Comparison of ENCODE assay signal across 8 cellular contexts in genomic region chr11:6357222-6357621, GRCh38. TPM values are rescaled to one million over a fixed set of nuclear protein-coding genes. Genes with fewer than 3 reads are reported as not detected.
A peak's percentile ranks its signal among the peaks of the same experiment; 100 is the strongest.
DNase-seq lines count a peak whose midpoint lies in the region; ATAC-seq and TF ChIP-seq lines count a peak whose summit lies in the region.

No MANE protein-coding gene starts in this region.

- CTCF ChIA-PET in A673 (lab: Charles Lee): no interaction called here

- intact Hi-C loops in A673 (cut with micrococcal nuclease; ENCODE audit: unreplicated experiment): loop anchor here (10.0 kb wide), 1 partner anchor 362 kb away; no protein-coding TSS in a partner anchor

- ATAC-seq in GM18511 (IDR thresholded peaks at IDR 0.05; ENCODE audit: unreplicated experiment): no peak

- POLR2A ChIA-PET in A673 (lab: Charles Lee; ENCODE audit: low non-redundant PET): interaction anchor here (0.5 kb wide), 1 partner anchor 264 kb away, joined by 3 read pairs; no protein-coding TSS in a partner anchor

- H3K27me3 ChIP-seq in A673 (replicated peaks; ENCODE audit: insufficient read depth, low read depth, low read length, poor library complexity) (no peaks in the 10 kb centered on the region), brain microvascular endothelial cell (replicated peaks) (no peaks in the 10 kb centered on the region)
- no peaks in the 10 kb centered on the region for H3K27me3 ChIP-seq in effector memory CD4-positive, alpha-beta T cell (replicated peaks; ENCODE audit: control insufficient read depth, insufficient read depth, low read length, poor library complexity, severe bottlenecking)

- peaks cover 6% of the 10 kb centered on the region for H3K4me1 ChIP-seq in A673 (ENCODE audit: insufficient read depth, low read length, poor library complexity, severe bottlenecking)
- no peaks in the 10 kb centered on the region for H3K4me1 ChIP-seq in effector memory CD4-positive, alpha-beta T cell (ENCODE audit: control insufficient read depth, insufficient read depth, low read length, poor library complexity, severe bottlenecking)

- H3K36me3 ChIP-seq in A673 (ENCODE audit: insufficient read depth, low read length, poor library complexity, severe bottlenecking): no peaks in the 10 kb centered on the region
- H3K36me3 ChIP-seq in brain microvascular endothelial cell (replicated peaks): no peaks in the 10 kb centered on the region
- no peaks in the 10 kb centered on the region for H3K36me3 ChIP-seq in effector memory CD4-positive, alpha-beta T cell (ENCODE audit: control insufficient read depth, insufficient read depth, low read length)

- H3K27ac ChIP-seq in A673 (ENCODE audit: low read depth, low read length, poor library complexity, severe bottlenecking) (no peak overlapping the region), brain microvascular endothelial cell (peak overlapping the region; percentile 0)
- H3K27ac ChIP-seq in effector memory CD4-positive, alpha-beta T cell (ENCODE audit: insufficient read depth, low read length, poor library complexity, severe bottlenecking): no peak overlapping the region

- no TSS peak for BruUV-seq in A673 (replicated peaks; lab: Mats Ljungman, UMichigan)

- in situ Hi-C loops in brain microvascular endothelial cell (cut with HindIII; ENCODE audit: low pct_ligation_motif_present, low sequenced_read_pairs): no loop called here

- H3K4me3 ChIP-seq in A673 (ENCODE audit: low read depth, low read length, poor library complexity, severe bottlenecking) (no peak overlapping the region), brain microvascular endothelial cell (ENCODE audit: low read depth, low read length) (no peak overlapping the region)
- no peak overlapping the region for H3K4me3 ChIP-seq in effector memory CD4-positive, alpha-beta T cell (ENCODE audit: insufficient read depth, low read depth, low read length, poor library complexity, severe bottlenecking)

- DNase-seq in A673 (ENCODE audit: low spot score): peak; percentile 76
- peak; percentile 31 for DNase-seq in HS-27A (ENCODE audit: low read depth)
- peak; percentile 92 for DNase-seq in brain microvascular endothelial cell
- DNase-seq in middle frontal gyrus (ENCODE audit: extremely low spot score, low spot score): peak; percentile 53
- no peak for DNase-seq in effector memory CD4-positive, alpha-beta T cell
- DNase-seq in GM19238 (ENCODE audit: insufficient read length, low spot score): no peak
- DNase-seq in SKM-1 (lab: John Stamatoyannopoulos, UW; ENCODE audit: unreplicated experiment): no peak

- H3K9me3 ChIP-seq in A673 (ENCODE audit: low read depth, low read length, poor library complexity, severe bottlenecking): no peaks in the 10 kb centered on the region
- H3K9me3 ChIP-seq in effector memory CD4-positive, alpha-beta T cell (ENCODE audit: control insufficient read depth, low read length): no peaks in the 10 kb centered on the region

- TF ChIP-seq CTCF in A673 (conservative IDR thresholded peaks at IDR 0.05; ENCODE audit: low read depth, low read length) (no peak), brain microvascular endothelial cell (IDR thresholded peaks at IDR 0.05; ENCODE audit: low read depth, low read length, missing control alignments) (no peak)

RNA-seq across cellular contexts. Expression of gene SMPD1, which starts 33.1 kb away (rescaled TPM):
- total RNA-seq in A673 (2021): 126 and 176 TPM in 2 replicates

RNA-seq across cellular contexts. Expression of gene CAVIN3, which starts 36.9 kb away (rescaled TPM):
- total RNA-seq in A673 (2021): 1.3 and 1.4 TPM in 2 replicates

Comparison
In these comparisons a context has a peak if more than half of its experiments do, and no peak if none do; other contexts are left out.
1. DNase-seq: peak in A673 (single experiment), HS-27A (single experiment), brain microvascular endothelial cell (single experiment) and middle frontal gyrus (single experiment); none in effector memory CD4-positive, alpha-beta T cell (0 of 3), GM19238 (single experiment) and SKM-1 (single experiment).